Comparison of ENCODE assay signal across 8 cellular contexts in genomic region chr15:92809880-92810361, GRCh38.
DNase-seq lines count a peak whose midpoint lies in the region; ATAC-seq and TF ChIP-seq lines count a peak whose summit lies in the region.

No MANE protein-coding gene starts in this region.

- H2AFZ ChIP-seq in HCT116 (ENCODE audit: low read depth, low read length, poor library complexity, severe bottlenecking): no peak overlapping the region

- BruUV-seq in HCT116 (replicated peaks; lab: Mats Ljungman, UMichigan): no TSS peak

- POLR2A ChIA-PET in CD8-positive, alpha-beta T cell (lab: Charles Lee): interaction anchor here (0.6 to 6.6 kb wide), 20 partner anchors 8 to 250 kb away, joined by 3 to 382 read pairs (median 7); partner anchors contain the start of gene CHD2
- POLR2A ChIA-PET in HCT116 (lab: Charles Lee): interaction anchor here (0.9 to 4.3 kb wide), 5 partner anchors 11 to 104 kb away, joined by 4 to 31 read pairs (median 4); no protein-coding TSS in a partner anchor

- no peaks in the 10 kb centered on the region for H3K9me3 ChIP-seq in CD8-positive, alpha-beta T cell (ENCODE audit: low read length)
- no peaks in the 10 kb centered on the region for H3K9me3 ChIP-seq in HCT116 (ENCODE audit: control insufficient read depth in 1 of 2, insufficient read depth in 1 of 2, low read depth in 1 of 2, low read length in 2 of 2)
- no peaks in the 10 kb centered on the region for H3K9me3 ChIP-seq in SJCRH30 (replicated peaks)
- no peaks in the 10 kb centered on the region for H3K9me3 ChIP-seq in colonic mucosa
- H3K9me3 ChIP-seq in right lobe of liver: no peaks in the 10 kb centered on the region
- no peaks in the 10 kb centered on the region for H3K9me3 ChIP-seq in stomach smooth muscle (ENCODE audit: control insufficient read depth in 2 of 2, low read length in 2 of 2)

- no peaks in the 10 kb centered on the region for H3K9me3 Mint-ChIP-seq in CD8-positive, alpha-beta T cell

- no peaks in the 10 kb centered on the region for H4K20me1 ChIP-seq in HCT116 (ENCODE audit: insufficient read depth)

- peaks cover 54% of the 10 kb centered on the region for H3K4me1 ChIP-seq in CD8-positive, alpha-beta T cell (ENCODE audit: insufficient read depth, low read length)
- H3K4me1 ChIP-seq in HCT116 (ENCODE audit: control insufficient read depth in 1 of 2, insufficient read depth in 2 of 2, low read length in 2 of 2): peaks cover 41 to 62% of the 10 kb centered on the region in 2 experiments
- peaks cover 7% of the 10 kb centered on the region for H3K4me1 ChIP-seq in SJCRH30
- H3K4me1 ChIP-seq in colonic mucosa: no peaks in the 10 kb centered on the region
- H3K4me1 ChIP-seq in right lobe of liver: peaks cover 0 to 27% (median 10%) of the 10 kb centered on the region in 4 donors
- H3K4me1 ChIP-seq in stomach smooth muscle (ENCODE audit: control insufficient read depth, insufficient read depth, low read length): peaks cover 27% of the 10 kb centered on the region

- 3% methylated on average over 12 of the region's 12 CpGs for WGBS in right lobe of liver (ENCODE audit: insufficient coverage, low coverage, low lambda C conversion rate, missing lambda C conversion rate)

- no peaks in the 10 kb centered on the region for H3K27me3 ChIP-seq in CD8-positive, alpha-beta T cell (ENCODE audit: insufficient read depth, low read length)
- H3K27me3 ChIP-seq in HCT116 (ENCODE audit: insufficient read depth, low read length) (no peaks in the 10 kb centered on the region), SJCRH30 (no peaks in the 10 kb centered on the region), colonic mucosa (no peaks in the 10 kb centered on the region), right lobe of liver (no peaks in the 10 kb centered on the region), stomach smooth muscle (ENCODE audit: control insufficient read depth in 1 of 2, insufficient read depth in 2 of 2, low read length in 2 of 2) (no peaks in the 10 kb centered on the region)

- peaks cover 2% of the 10 kb centered on the region for H3K36me3 Mint-ChIP-seq in CD8-positive, alpha-beta T cell

- H3K27ac Mint-ChIP-seq in CD8-positive, alpha-beta T cell: peak overlapping the region; percentile 95

- intact Hi-C loops in CD8-positive, alpha-beta T cell (cut with DNase I, micrococcal nuclease): loop anchor here (1.0 to 5.0 kb wide), 9 partner anchors 10 to 108 kb away; partner anchors contain the start of gene CHD2 (in 2 of the 2)
- intact Hi-C loops in HCT116 (cut with micrococcal nuclease): loop anchor here (2.0 kb wide), 1 partner anchor 73 kb away; no protein-coding TSS in a partner anchor
- intact Hi-C loops in colonic mucosa (cut with DNase I): loop anchor here (5.0 kb wide), 1 partner anchor 92 kb away; the partner anchor contains the start of gene CHD2
- intact Hi-C loops in right lobe of liver (cut with DNase I): loop anchor here in 1 of 2 donors (5.0 kb wide), 1 partner anchor 92 kb away; the partner anchor contains the start of gene CHD2

- DNase-seq in CD8-positive, alpha-beta T cell: peak in 4 of 7 experiments; percentile 33 to 63 (median 42)
- no peak for DNase-seq in HCT116 (ENCODE audit: low read depth, low spot score)
- peak; percentile 65 to 83 for DNase-seq in SJCRH30
- peak; percentile 63 for DNase-seq in colonic mucosa
- DNase-seq in right lobe of liver: peak in 1 of 3 donors; percentile 63

- no peak for TF ChIP-seq RAD21 in HCT116 (IDR thresholded peaks at IDR 0.05; ENCODE audit: low read depth)

- no peak for TF ChIP-seq CTCF in CD8-positive, alpha-beta T cell (IDR thresholded peaks at IDR 0.05)
- TF ChIP-seq CTCF in HCT116 (IDR thresholded peaks at IDR 0.05 in 2 of 3, conservative IDR thresholded peaks at IDR 0.05 in 1 of 3; ENCODE audit: borderline replicate concordance in 1 of 3, insufficient read depth in 1 of 3, low read depth in 2 of 3, low read length in 2 of 3): no peak
- no peak for TF ChIP-seq CTCF in colonic mucosa (IDR thresholded peaks at IDR 0.05)
- TF ChIP-seq CTCF in right lobe of liver (IDR thresholded peaks at IDR 0.05): no peak

- H3K9me2 ChIP-seq in HCT116 (ENCODE audit: insufficient read depth): no peaks in the 10 kb centered on the region

- ATAC-seq in CD8-positive, alpha-beta T cell: no peak
- no peak for ATAC-seq in HCT116
- ATAC-seq in right lobe of liver: peak in 2 of 4 donors; percentile 5 to 12
- ATAC-seq in GM18517 (IDR thresholded peaks at IDR 0.05; ENCODE audit: unreplicated experiment): no peak
- no peak for ATAC-seq in HG03108 (IDR thresholded peaks at IDR 0.05; ENCODE audit: unreplicated experiment)

- RAD21 ChIA-PET in HCT116 (lab: Charles Lee; ENCODE audit: low non-redundant PET in 1 of 2, low total read pairs in 2 of 2, uncharacterized antibody in 2 of 2, unreplicated experiment in 2 of 2): no interaction called here

- peaks cover 3% of the 10 kb centered on the region; the same call in 1 of the 2 replicates for H3K79me2 ChIP-seq in HCT116 (ENCODE audit: insufficient read depth, low read length)

- peak overlapping the region; percentile 94 for H3K27ac ChIP-seq in CD8-positive, alpha-beta T cell (ENCODE audit: low read depth, low read length)
- H3K27ac ChIP-seq in HCT116 (ENCODE audit: low read depth, low read length) (peak overlapping the region; percentile 77), SJCRH30 (peak overlapping the region; percentile 93), colonic mucosa (peak overlapping the region; percentile 98), right lobe of liver (peak overlapping the region; percentile 99 to 100 (median 100)), stomach smooth muscle (ENCODE audit: low read length) (peak overlapping the region; percentile 98)

- peak overlapping the region; percentile 71 for H3K4me3 ChIP-seq in CD8-positive, alpha-beta T cell (ENCODE audit: low read depth, low read length)
- H3K4me3 ChIP-seq in HCT116 (replicated peaks in 1 of 2; ENCODE audit: low read depth in 1 of 2, low read length in 2 of 2): no peak overlapping the region
- H3K4me3 ChIP-seq in SJCRH30: peak overlapping the region; percentile 62
- peak overlapping the region; percentile 29 for H3K4me3 ChIP-seq in colonic mucosa
- peak overlapping the region; percentile 31 to 61 (median 60) for H3K4me3 ChIP-seq in right lobe of liver
- peak overlapping the region; percentile 79 to 90 for H3K4me3 ChIP-seq in stomach smooth muscle (ENCODE audit: low read length in 2 of 2)

- H3K4me3 Mint-ChIP-seq in CD8-positive, alpha-beta T cell: peak overlapping the region; percentile 80

- H3K4me1 Mint-ChIP-seq in CD8-positive, alpha-beta T cell (ENCODE audit: low read depth): peaks cover 51% of the 10 kb centered on the region

- CTCF ChIA-PET in CD8-positive, alpha-beta T cell (lab: Charles Lee): interaction anchor here (0.8 to 5.8 kb wide), 14 partner anchors 9 to 111 kb away, joined by 3 to 57 read pairs (median 10); partner anchors contain the start of gene CHD2
- CTCF ChIA-PET in HCT116 (lab: Charles Lee): interaction anchor here (1.5 to 3.2 kb wide), 3 partner anchors 10 to 91 kb away, joined by 7 to 14 read pairs (median 11); partner anchors contain the start of gene CHD2

- H3K4me2 ChIP-seq in HCT116 (ENCODE audit: low read length): peak overlapping the region; percentile 51; the same call in 1 of the 2 replicates

- no peak for TF ChIP-seq POLR2A in HCT116 (IDR thresholded peaks at IDR 0.05; ENCODE audit: borderline replicate concordance, extremely low read depth, insufficient read depth, insufficient read length)
- TF ChIP-seq POLR2A in right lobe of liver (IDR thresholded peaks at IDR 0.05): no peak

- no peaks in the 10 kb centered on the region for H3K36me3 ChIP-seq in CD8-positive, alpha-beta T cell (ENCODE audit: insufficient read depth, low read length)
- H3K36me3 ChIP-seq in HCT116 (ENCODE audit: control insufficient read depth in 1 of 2, insufficient read depth in 2 of 2, low read length in 2 of 2) (no peaks in the 10 kb centered on the region), SJCRH30 (no peaks in the 10 kb centered on the region), colonic mucosa (no peaks in the 10 kb centered on the region), right lobe of liver (no peaks in the 10 kb centered on the region), stomach smooth muscle (ENCODE audit: control insufficient read depth in 2 of 2, insufficient read depth in 2 of 2, low read length in 2 of 2) (no peaks in the 10 kb centered on the region)

- H3K9ac ChIP-seq in HCT116 (ENCODE audit: low read length) (peak overlapping the region; percentile 30; the same call in 1 of the 2 replicates), colonic mucosa (ENCODE audit: low read depth in 2 of 2, low read length in 2 of 2) (peak overlapping the region; percentile 80 to 87), stomach smooth muscle (ENCODE audit: low read length in 2 of 2) (peak overlapping the region; percentile 91 to 98)

- no peaks in the 10 kb centered on the region for H3K27me3 Mint-ChIP-seq in CD8-positive, alpha-beta T cell (ENCODE audit: low read depth)

TF ChIP-seq in HCT116, 20 proteins besides CTCF, POLR2A, EP300 and RAD21:
- TF ChIP-seq FOSL1 (IDR thresholded peaks at IDR 0.05; ENCODE audit: low read depth) (no peak), SP1 (IDR thresholded peaks at IDR 0.05; ENCODE audit: low read depth) (no peak), SIN3A (IDR thresholded peaks at IDR 0.05; ENCODE audit: low read depth) (no peak), CBX3 (IDR thresholded peaks at IDR 0.05; ENCODE audit: low read depth) (no peak), ZFX (IDR thresholded peaks at IDR 0.05) (no peak), CEBPB (IDR thresholded peaks at IDR 0.05; ENCODE audit: low read depth) (no peak), JUND (IDR thresholded peaks at IDR 0.05) (no peak)
- TF ChIP-seq, protein P1, sequence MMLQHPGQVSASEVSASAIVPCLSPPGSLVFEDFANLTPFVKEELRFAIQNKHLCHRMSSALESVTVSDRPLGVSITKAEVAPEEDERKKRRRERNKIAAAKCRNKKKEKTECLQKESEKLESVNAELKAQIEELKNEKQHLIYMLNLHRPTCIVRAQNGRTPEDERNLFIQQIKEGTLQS (IDR thresholded peaks at IDR 0.05): no peak

Comparison
In these comparisons a context has a peak if more than half of its experiments do, and no peak if none do; other contexts are left out.
1. H3K4me3 ChIP-seq: peak in CD8-positive, alpha-beta T cell (single experiment), SJCRH30 (single experiment), colonic mucosa (single experiment), right lobe of liver (3 of 3) and stomach smooth muscle (2 of 2); none in HCT116 (0 of 2).
2. H3K9ac ChIP-seq: peak in every context shown above with its lines; median percentile 94 in stomach smooth muscle; 84 in colonic mucosa; 30 in HCT116.
3. Peak in every context shown above with its lines, with median percentiles within 50 percentile points of each other: H3K27ac ChIP-seq.